21 cellular contexts compared by ENCODE assay signal in the genomic region with DNA sequence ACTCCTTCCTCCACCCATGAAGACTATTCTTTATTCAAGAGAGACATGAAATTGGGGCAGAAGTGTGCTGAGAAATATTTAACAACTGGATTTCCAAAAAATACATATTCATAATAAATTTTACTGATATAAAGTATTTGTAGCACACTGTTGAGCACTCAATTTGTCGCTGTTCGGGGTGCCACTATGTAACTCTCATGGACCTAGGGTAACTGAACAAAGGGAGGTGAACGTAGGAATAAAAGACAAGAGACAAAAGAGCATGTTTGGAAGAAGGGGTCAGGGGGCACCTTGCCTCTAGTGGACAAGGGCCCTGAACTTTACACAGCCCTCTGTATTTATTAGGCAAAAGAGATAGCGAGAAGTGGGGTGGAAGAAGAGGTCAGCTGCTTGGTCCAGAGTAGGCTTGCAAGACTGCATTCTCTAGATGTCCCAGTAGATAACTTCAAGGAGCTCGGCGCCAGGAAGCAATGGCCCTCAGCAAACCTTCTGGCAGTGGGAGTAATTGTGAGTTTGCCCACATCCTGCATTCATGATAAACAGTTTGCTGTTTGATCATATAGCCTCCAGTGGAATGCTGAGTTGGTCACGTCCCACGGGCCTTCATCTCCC. TPM values are rescaled to one million over a fixed set of nuclear protein-coding genes. Genes with fewer than 3 reads are reported as not detected.
DNase-seq lines count a peak whose midpoint lies in the region; ATAC-seq and TF ChIP-seq lines count a peak whose summit lies in the region.
"Had no signal": no experiment of that assay in that cellular context is flagged by ENCODE, and none has a peak within 500 bp of the region (broad histone marks: within the 10 kb centered on the region; RNA-seq: fewer than 3 reads in every experiment).

No MANE protein-coding gene starts in this region.

- no peaks in the 10 kb centered on the region for H4K20me1 ChIP-seq in Loucy (ENCODE audit: insufficient read depth, low read length, poor library complexity, severe bottlenecking)

- H3K79me2 ChIP-seq in Loucy (ENCODE audit: insufficient read depth, low read length) (peaks cover 4% of the 10 kb centered on the region), parathyroid adenoma (peaks cover 5% of the 10 kb centered on the region)

- peaks cover 38% of the 10 kb centered on the region for H3K4me1 ChIP-seq in Loucy (ENCODE audit: insufficient read depth, low read length, poor library complexity, severe bottlenecking)
- H3K4me1 ChIP-seq in parathyroid adenoma: no peaks in the 10 kb centered on the region

- ATAC-seq in Right ventricle myocardium superior (ENCODE audit: poor library complexity): no peak
- ATAC-seq: GM12878, Panc1, SK-N-SH treated with all-trans-retinoic acid at 6 μM for 48 hours had no signal

- H3F3A ChIP-seq in Loucy (ENCODE audit: low read depth): no peaks in the 10 kb centered on the region; the same call in 1 of the 2 replicates

- H3K4me2 ChIP-seq in Loucy (ENCODE audit: low read depth, low read length, poor library complexity, severe bottlenecking): peak overlapping the region; percentile 27
- H3K4me2 ChIP-seq in parathyroid adenoma (ENCODE audit: low read length): no peak overlapping the region
- H3K4me2 ChIP-seq: KMS-11 had no signal

- no peak for TF ChIP-seq CTCF in Loucy (conservative IDR thresholded peaks at IDR 0.05; ENCODE audit: low read length)
- TF ChIP-seq CTCF in parathyroid adenoma (IDR thresholded peaks at IDR 0.05): no peak
- TF ChIP-seq CTCF in dorsolateral prefrontal cortex (IDR thresholded peaks at IDR 0.05 in 54 of 56, conservative IDR thresholded peaks at IDR 0.05 in 2 of 56; ENCODE audit: low read depth in 1 of 56, partially characterized antibody in 56 of 56): no peak

- H3K9me3 ChIP-seq in Loucy (ENCODE audit: insufficient read depth, low read depth, low read length) (no peaks in the 10 kb centered on the region), parathyroid adenoma (ENCODE audit: control insufficient read depth, low read length) (no peaks in the 10 kb centered on the region)

- no peaks in the 10 kb centered on the region for H3K36me3 ChIP-seq in Loucy (ENCODE audit: insufficient read depth, low read length)
- H3K36me3 ChIP-seq in parathyroid adenoma (ENCODE audit: control insufficient read depth, insufficient read depth, low read length): no peaks in the 10 kb centered on the region

- H3K27me3 ChIP-seq in Loucy (ENCODE audit: insufficient read depth, low read length, poor library complexity, severe bottlenecking): no peaks in the 10 kb centered on the region
- H3K27me3 ChIP-seq in parathyroid adenoma (ENCODE audit: control insufficient read depth, insufficient read depth, low read length): no peaks in the 10 kb centered on the region
- peaks cover 0 to 41% (median 9%) of the 10 kb centered on the region in 45 donors for H3K27me3 ChIP-seq in dorsolateral prefrontal cortex

- no peak overlapping the region for H3K9ac ChIP-seq in Loucy (ENCODE audit: low read depth, low read length, poor library complexity, severe bottlenecking)
- no peak overlapping the region for H3K9ac ChIP-seq in parathyroid adenoma
- H3K9ac ChIP-seq: KMS-11 had no signal

- intact Hi-C loops in dorsolateral prefrontal cortex (cut with DNase I) (loop anchor here in 1 of 2 donors (2.0 kb wide), 1 partner anchor 42 kb away; no protein-coding TSS in a partner anchor), Right ventricle myocardium superior (cut with DNase I) (no loop called here)

- H3K4me3 ChIP-seq in Loucy (ENCODE audit: low read length, poor library complexity, severe bottlenecking): no peak overlapping the region
- no peak overlapping the region for H3K4me3 ChIP-seq in parathyroid adenoma (ENCODE audit: low read depth, low read length)
- no peak overlapping the region for H3K4me3 ChIP-seq in dorsolateral prefrontal cortex
- H3K4me3 ChIP-seq: GM12878 had no signal

- no peak overlapping the region for H2AFZ ChIP-seq in Loucy (ENCODE audit: low read length)
- peak overlapping the region; percentile 32 for H2AFZ ChIP-seq in parathyroid adenoma

- no peaks in the 10 kb centered on the region for H3K9me2 ChIP-seq in Loucy (replicated peaks; ENCODE audit: low read depth, low read length)

- peak; percentile 52 for DNase-seq in ELR (ENCODE audit: low read depth)
- DNase-seq in RPMI7951 (ENCODE audit: low read depth): peak; percentile 69
- no peak for DNase-seq in activated effector memory CD4-positive, alpha-beta T cell treated with anti-CD3 and anti-CD28 coated beads, Interleukin-2, amount 50 U/mL, for 16 hours
- DNase-seq in dorsolateral prefrontal cortex: no peak
- DNase-seq in Right ventricle myocardium superior: no peak
- DNase-seq: Calu3, DMS53, GOT3, MM.1S, NCI-H1436, NCI-H2029 treated with DMSO at 0.1 percent for 48 hours, NCI-H510A, SHP77 treated with DMSO at 0.1 percent for 48 hours had no signal

- no peak overlapping the region for H3K27ac ChIP-seq in parathyroid adenoma
- H3K27ac ChIP-seq in dorsolateral prefrontal cortex: no peak overlapping the region
- H3K27ac ChIP-seq: C4-2B, KMS-11 had no signal

RNA-seq across cellular contexts. Expression of a gene that starts 4.5 kb away (rescaled TPM):
- 11.3 and 11.8 TPM in 2 replicates for total RNA-seq in RPMI7951 (2014; rRNA removed; shearing (Covaris generic))
- total RNA-seq in dorsolateral prefrontal cortex: 10 to 100 TPM; 13.2 to 30.4 (median 19.9) TPM
- total RNA-seq in Right ventricle myocardium superior: 6.5 TPM

RNA-seq across cellular contexts. Expression of a gene that starts 35.1 kb away (rescaled TPM):
- not detected in 2 replicates for total RNA-seq in RPMI7951 (2014; rRNA removed; shearing (Covaris generic))
- total RNA-seq in dorsolateral prefrontal cortex (1 to 10 TPM in 2 of 120 experiments, under 1 TPM in 25, not detected in 93; 0.25 to 1.5 (median 0.62) TPM), Right ventricle myocardium superior (0.16 TPM)
- total RNA-seq: Calu3, G401 had no signal

Comparison
In these comparisons a context has a peak if more than half of its experiments do, and no peak if none do; other contexts are left out.
1. DNase-seq: peak in ELR (single experiment) and RPMI7951 (single experiment); none in activated effector memory CD4-positive, alpha-beta T cell treated with anti-CD3 and anti-CD28 coated beads, Interleukin-2, amount 50 U/mL, for 16 hours (single experiment), dorsolateral prefrontal cortex (0 of 10) and Right ventricle myocardium superior (single experiment).